In genomic region chr7:4747746-4748145, GRCh38 we compare ENCODE assay signal across 10 cellular contexts. TPM values are rescaled to one million over a fixed set of nuclear protein-coding genes. Genes with fewer than 3 reads are reported as not detected.
A peak's percentile ranks its signal among the peaks of the same experiment; 100 is the strongest.
DNase-seq lines count a peak whose midpoint lies in the region; ATAC-seq and TF ChIP-seq lines count a peak whose summit lies in the region.
"Had no signal": no experiment of that assay in that cellular context is flagged by ENCODE, and none has a peak within 500 bp of the region (broad histone marks: within the 10 kb centered on the region; RNA-seq: fewer than 3 reads in every experiment).

No MANE protein-coding gene starts in this region.

- H3K27me3 Mint-ChIP-seq in activated naive CD4-positive, alpha-beta T cell treated with anti-CD3 and anti-CD28 coated beads, Interleukin-2, amount 50 U/mL, for 24 hours: no peaks in the 10 kb centered on the region
- H3K27me3 Mint-ChIP-seq in mesothelial cell of epicardium (ENCODE audit: low read depth) (no peaks in the 10 kb centered on the region), type B pancreatic cell (no peaks in the 10 kb centered on the region)

- peaks cover 3 to 45% of the 10 kb centered on the region in 2 donors for H3K4me1 ChIP-seq in ascending aorta

- H3K4me1 Mint-ChIP-seq in activated naive CD4-positive, alpha-beta T cell treated with anti-CD3 and anti-CD28 coated beads, Interleukin-2, amount 50 U/mL, for 24 hours: peaks cover 68% of the 10 kb centered on the region
- H3K4me1 Mint-ChIP-seq in mesothelial cell of epicardium (peaks cover 41% of the 10 kb centered on the region), type B pancreatic cell (ENCODE audit: unreplicated experiment) (peaks cover 42% of the 10 kb centered on the region)

- peak overlapping the region; percentile 88 for H3K27ac Mint-ChIP-seq in activated naive CD4-positive, alpha-beta T cell treated with anti-CD3 and anti-CD28 coated beads, Interleukin-2, amount 50 U/mL, for 24 hours
- H3K27ac Mint-ChIP-seq in mesothelial cell of epicardium (peak overlapping the region; percentile 74), type B pancreatic cell (peak overlapping the region; percentile 80)

- no peaks in the 10 kb centered on the region for H3K9me3 Mint-ChIP-seq in activated naive CD4-positive, alpha-beta T cell treated with anti-CD3 and anti-CD28 coated beads, Interleukin-2, amount 50 U/mL, for 24 hours
- no peaks in the 10 kb centered on the region for H3K9me3 Mint-ChIP-seq in mesothelial cell of epicardium
- no peaks in the 10 kb centered on the region for H3K9me3 Mint-ChIP-seq in type B pancreatic cell

- no peaks in the 10 kb centered on the region for H3K9me3 ChIP-seq in ascending aorta

- ATAC-seq in GM18861 (IDR thresholded peaks at IDR 0.05; ENCODE audit: unreplicated experiment): no peak

- H3K27me3 ChIP-seq in ascending aorta: no peaks in the 10 kb centered on the region

- TF ChIP-seq CTCF in ascending aorta (IDR thresholded peaks at IDR 0.05) (no peak), mesothelial cell of epicardium (IDR thresholded peaks at IDR 0.05; ENCODE audit: unreplicated experiment) (no peak), type B pancreatic cell (conservative IDR thresholded peaks at IDR 0.05) (no peak)

- H3K4me3 ChIP-seq in ascending aorta: no peak overlapping the region

- peak overlapping the region; percentile 65 for H3K4me3 Mint-ChIP-seq in activated naive CD4-positive, alpha-beta T cell treated with anti-CD3 and anti-CD28 coated beads, Interleukin-2, amount 50 U/mL, for 24 hours
- H3K4me3 Mint-ChIP-seq in mesothelial cell of epicardium (no peak overlapping the region), type B pancreatic cell (peak overlapping the region; percentile 23)

- intact Hi-C loops in ascending aorta (cut with DNase I): loop anchor here (2.0 to 10.0 kb wide), 2 partner anchors 135 to 1883 kb away; partner anchors contain the start of gene RADIL

- H3K36me3 Mint-ChIP-seq in activated naive CD4-positive, alpha-beta T cell treated with anti-CD3 and anti-CD28 coated beads, Interleukin-2, amount 50 U/mL, for 24 hours: peaks cover 10% of the 10 kb centered on the region
- H3K36me3 Mint-ChIP-seq in mesothelial cell of epicardium (peaks cover 22% of the 10 kb centered on the region), type B pancreatic cell (peaks cover 20% of the 10 kb centered on the region)

- peaks cover 3 to 16% of the 10 kb centered on the region in 2 donors for H3K36me3 ChIP-seq in ascending aorta

- DNase-seq in activated naive CD4-positive, alpha-beta T cell treated with anti-CD3 and anti-CD28 coated beads, Interleukin-2, amount 50 U/mL, for 16 hours: no peak
- DNase-seq in ascending aorta (ENCODE audit: low spot score in 2 of 2): no peak
- DNase-seq in mesothelial cell of epicardium (ENCODE audit: low spot score in 2 of 2, unreplicated experiment in 2 of 2): no peak
- DNase-seq in type B pancreatic cell (ENCODE audit: extremely low spot score, unreplicated experiment): no peak
- DNase-seq in DMS153 (lab: John Stamatoyannopoulos, UW): no peak
- no peak for DNase-seq in KG1 (lab: John Stamatoyannopoulos, UW)
- DNase-seq: retina, T-helper 9 cell had no signal

- H3K27ac ChIP-seq in ascending aorta: peak overlapping the region; percentile 81 to 94

RNA-seq across cellular contexts. Expression of gene AP5Z1, which starts 27.7 kb away (rescaled TPM):
- total RNA-seq in ascending aorta (115 TPM), mesothelial cell of epicardium (35.6 to 40.9 TPM (median 36.2 TPM) in 3 replicates), type B pancreatic cell (ENCODE audit: low replicate concordance) (36.9 and 53.2 TPM in 2 replicates)
